8 cellular contexts compared by ENCODE assay signal in genomic region chr11:73177380-73178091, GRCh38. TPM values are rescaled to one million over a fixed set of nuclear protein-coding genes. Genes with fewer than 3 reads are reported as not detected.
DNase-seq lines count a peak whose midpoint lies in the region; ATAC-seq and TF ChIP-seq lines count a peak whose summit lies in the region.

No MANE protein-coding gene starts in this region.

- DNase-seq in G401 (ENCODE audit: low spot score), result peak; percentile 55
- no peak for DNase-seq in SK-N-SH
- DNase-seq in left cardiac atrium, result peak; percentile 86
- peak; percentile 68 for DNase-seq in sigmoid colon
- no peak for DNase-seq in NCI-H1694 (lab: John Stamatoyannopoulos, UW)
- no peak for DNase-seq in T-helper 9 cell
- DNase-seq in NCI-H2081 (lab: John Stamatoyannopoulos, UW), result no peak

- no peak for TF ChIP-seq EP300 in SK-N-SH (IDR thresholded peaks at IDR 0.05; ENCODE audit: borderline replicate concordance in 1 of 2, low read depth in 1 of 2, low read length in 1 of 2)
- no peak for TF ChIP-seq EP300 in sigmoid colon (IDR thresholded peaks at IDR 0.05)

- H3F3A ChIP-seq in SK-N-SH (replicated peaks; ENCODE audit: insufficient read depth), result no peaks in the 10 kb centered on the region

- no peak overlapping the region for H3K4me2 ChIP-seq in SK-N-SH

- H4K20me1 ChIP-seq in SK-N-SH (ENCODE audit: insufficient read depth), result no peaks in the 10 kb centered on the region

- POLR2A ChIA-PET in SK-N-SH (lab: Yijun Ruan, JAX), result interaction anchor here (0.6 to 1.1 kb wide), 4 partner anchors 16 to 346 kb away, joined by 3 to 8 read pairs (median 3); partner anchors contain the start of gene FCHSD2

- H3K4me1 ChIP-seq in SK-N-SH (ENCODE audit: control insufficient read depth in 1 of 2, insufficient read depth in 2 of 2, low read depth in 1 of 2, low read length in 1 of 2), result peaks cover 5 to 10% of the 10 kb centered on the region in 2 experiments; a peak in 2 of 4 replicates
- H3K4me1 ChIP-seq in sigmoid colon, result peaks cover 0 to 15% (median 13%) of the 10 kb centered on the region in 4 donors

- TF ChIP-seq RAD21 in SK-N-SH (IDR thresholded peaks at IDR 0.05; ENCODE audit: low read length), result no peak

- ATAC-seq in left cardiac atrium, result peak; percentile 58 to 68
- no peak for ATAC-seq in GM21381 (IDR thresholded peaks at IDR 0.05; ENCODE audit: unreplicated experiment)

- H3K9me2 ChIP-seq in SK-N-SH, result no peaks in the 10 kb centered on the region

- TF ChIP-seq POLR2A in sigmoid colon (IDR thresholded peaks at IDR 0.05), result no peak

- H3K79me2 ChIP-seq in SK-N-SH (ENCODE audit: insufficient read depth), result no peaks in the 10 kb centered on the region

- no peak overlapping the region; a peak in 1 of 4 replicates for H3K4me3 ChIP-seq in SK-N-SH (ENCODE audit: low read depth in 2 of 2, low read length in 1 of 2)
- no peak overlapping the region for H3K4me3 ChIP-seq in sigmoid colon

- H2AFZ ChIP-seq in SK-N-SH (ENCODE audit: low read depth), result peak overlapping the region; percentile 40; the same call in 1 of the 2 replicates

- H3K36me3 ChIP-seq in SK-N-SH (replicated peaks in 1 of 2; ENCODE audit: control insufficient read depth in 1 of 2, insufficient read depth in 2 of 2, low read length in 1 of 2) (no peaks in the 10 kb centered on the region), sigmoid colon (no peaks in the 10 kb centered on the region)

- 87% methylated on average over 5 of the region's 9 CpGs for WGBS in SK-N-SH (ENCODE audit: low lambda C conversion rate)
- 56 to 63% methylated on average over 9 of the region's 9 CpGs for WGBS in sigmoid colon, 2 donors

- H3K27me3 ChIP-seq in SK-N-SH (ENCODE audit: insufficient read depth) (no peaks in the 10 kb centered on the region; the same call in 1 of the 2 replicates), sigmoid colon (no peaks in the 10 kb centered on the region)

- H3K9me3 ChIP-seq in SK-N-SH, result no peaks in the 10 kb centered on the region
- no peaks in the 10 kb centered on the region for H3K9me3 ChIP-seq in sigmoid colon

- no peak for TF ChIP-seq CTCF in SK-N-SH (IDR thresholded peaks at IDR 0.05)
- no peak for TF ChIP-seq CTCF in sigmoid colon (IDR thresholded peaks at IDR 0.05)

- CTCF ChIA-PET in SK-N-SH (lab: Yijun Ruan, JAX), result interaction anchor here (0.6 to 7.9 kb wide), 52 partner anchors 10 to 706 kb away, joined by 3 to 271 read pairs (median 5); partner anchors contain the start of gene FCHSD2

- no peak overlapping the region; the same call in 1 of the 2 replicates for H3K9ac ChIP-seq in SK-N-SH

- no peak overlapping the region for H3K27ac ChIP-seq in SK-N-SH (ENCODE audit: low read depth in 2 of 2, low read length in 1 of 2)
- H3K27ac ChIP-seq in sigmoid colon, result peak overlapping the region; percentile 51 to 69 (median 61)

- in situ Hi-C loops in G401 (cut with HindIII; ENCODE audit: low sequenced_read_pairs), result no loop called here

- intact Hi-C loops in left cardiac atrium (cut with DNase I), result loop anchor here (1.0 to 10.0 kb wide), 4 partner anchors 250 to 453 kb away; no protein-coding TSS in a partner anchor
- intact Hi-C loops in sigmoid colon (cut with DNase I), result loop anchor here (1.0 to 5.0 kb wide), 4 partner anchors 35 to 453 kb away; partner anchors contain the start of gene FCHSD2

TF ChIP-seq in SK-N-SH, 30 proteins besides CTCF, POLR2A, EP300 and RAD21:
- TF ChIP-seq EZH2phosphoT487 (IDR thresholded peaks at IDR 0.05; ENCODE audit: borderline replicate concordance, low read depth) (no peak), NFIC (IDR thresholded peaks at IDR 0.05; ENCODE audit: borderline replicate concordance) (no peak), FOSL2 (IDR thresholded peaks at IDR 0.05; ENCODE audit: borderline replicate concordance, low read depth) (no peak), MXI1 (IDR thresholded peaks at IDR 0.05; ENCODE audit: low read depth, low read length) (no peak), TCF12 (IDR thresholded peaks at IDR 0.05) (no peak), TAF1 (IDR thresholded peaks at IDR 0.05; ENCODE audit: borderline replicate concordance, low read depth, low read length) (no peak), YY1 (IDR thresholded peaks at IDR 0.05; ENCODE audit: low read depth) (no peak), FOXJ3 (CRISPR knock-in tag; IDR thresholded peaks at IDR 0.05) (no peak), ZBTB33 (IDR thresholded peaks at IDR 0.05; ENCODE audit: borderline replicate concordance, low read depth) (no peak), NRF1 (IDR thresholded peaks at IDR 0.05; ENCODE audit: low read depth, low read length) (no peak), FOXM1 (IDR thresholded peaks at IDR 0.05; ENCODE audit: low read depth) (no peak), GATA2 (CRISPR knock-in tag; IDR thresholded peaks at IDR 0.05) (no peak), GABPA (IDR thresholded peaks at IDR 0.05; ENCODE audit: low read depth) (no peak), POLR2AphosphoS5 (IDR thresholded peaks at IDR 0.05; ENCODE audit: low read depth, low read length) (no peak), TEAD4 (IDR thresholded peaks at IDR 0.05; ENCODE audit: borderline replicate concordance, insufficient read depth) (no peak)
- TF ChIP-seq, protein P1, sequence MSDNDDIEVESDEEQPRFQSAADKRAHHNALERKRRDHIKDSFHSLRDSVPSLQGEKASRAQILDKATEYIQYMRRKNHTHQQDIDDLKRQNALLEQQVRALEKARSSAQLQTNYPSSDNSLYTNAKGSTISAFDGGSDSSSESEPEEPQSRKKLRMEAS (IDR thresholded peaks at IDR 0.05; ENCODE audit: low read depth), result no peak
- TF ChIP-seq, protein P2, sequence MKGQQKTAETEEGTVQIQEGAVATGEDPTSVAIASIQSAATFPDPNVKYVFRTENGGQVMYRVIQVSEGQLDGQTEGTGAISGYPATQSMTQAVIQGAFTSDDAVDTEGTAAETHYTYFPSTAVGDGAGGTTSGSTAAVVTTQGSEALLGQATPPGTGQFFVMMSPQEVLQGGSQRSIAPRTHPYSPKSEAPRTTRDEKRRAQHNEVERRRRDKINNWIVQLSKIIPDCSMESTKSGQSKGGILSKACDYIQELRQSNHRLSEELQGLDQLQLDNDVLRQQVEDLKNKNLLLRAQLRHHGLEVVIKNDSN (IDR thresholded peaks at IDR 0.05; ENCODE audit: borderline replicate concordance, low read depth), result no peak
- TF ChIP-seq, protein P3, sequence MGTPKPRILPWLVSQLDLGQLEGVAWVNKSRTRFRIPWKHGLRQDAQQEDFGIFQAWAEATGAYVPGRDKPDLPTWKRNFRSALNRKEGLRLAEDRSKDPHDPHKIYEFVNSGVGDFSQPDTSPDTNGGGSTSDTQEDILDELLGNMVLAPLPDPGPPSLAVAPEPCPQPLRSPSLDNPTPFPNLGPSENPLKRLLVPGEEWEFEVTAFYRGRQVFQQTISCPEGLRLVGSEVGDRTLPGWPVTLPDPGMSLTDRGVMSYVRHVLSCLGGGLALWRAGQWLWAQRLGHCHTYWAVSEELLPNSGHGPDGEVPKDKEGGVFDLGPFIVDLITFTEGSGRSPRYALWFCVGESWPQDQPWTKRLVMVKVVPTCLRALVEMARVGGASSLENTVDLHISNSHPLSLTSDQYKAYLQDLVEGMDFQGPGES (IDR thresholded peaks at IDR 0.05; ENCODE audit: low read depth, low read length), result no peak
TF ChIP-seq in SK-N-SH: peak in this region for 0.

RNA-seq across cellular contexts. Expression of gene FCHSD2, which starts 35.4 kb away (rescaled TPM):
- 4.1 and 11.0 TPM in 2 replicates for total RNA-seq in G401 (2014; rRNA removed; shearing (Covaris generic))
- polyA plus RNA-seq in SK-N-SH (2012; rRNA removed) (10.4 and 12.7 TPM in 2 replicates), sigmoid colon (10 to 100 TPM in 1 of 3 donors, 1 to 10 TPM in 2; 6.9 to 19.3 (median 7.2) TPM)
- 13.0 and 13.2 TPM in 2 replicates for polyA plus RNA-seq in SK-N-SH (2012; cell fraction: cytosol; rRNA removed)
- polyA plus RNA-seq in SK-N-SH (2012; cell fraction: nucleus; rRNA removed), result 11.8 and 20.3 TPM in 2 replicates
- total RNA-seq in left cardiac atrium (10 to 100 TPM; 36.0 to 48.0 TPM), sigmoid colon (10 to 100 TPM; 16.4 to 36.3 (median 19.4) TPM)

RNA-seq across cellular contexts. Expression of gene P2RY2, which starts 40.5 kb away (rescaled TPM):
- total RNA-seq in G401 (2014; rRNA removed; shearing (Covaris generic)), result not detected in 2 replicates
- 0.12 and 0.13 TPM in 2 replicates for polyA plus RNA-seq in SK-N-SH (2012; rRNA removed)
- polyA plus RNA-seq in SK-N-SH (2012; cell fraction: cytosol; rRNA removed), result 0.05 and 0.07 TPM in 2 replicates
- polyA plus RNA-seq in SK-N-SH (2012; cell fraction: nucleus; rRNA removed), result 0.02 and 0.14 TPM in 2 replicates
- 10 to 100 TPM; 12.0 to 16.5 TPM for total RNA-seq in left cardiac atrium
- under 1 TPM in 1 of 4 donors, not detected in 3; 0.16 TPM for total RNA-seq in sigmoid colon
- polyA plus RNA-seq in sigmoid colon, result 1 to 10 TPM; 3.0 to 6.2 (median 4.2) TPM

Comparison
In these comparisons a context has a peak if more than half of its experiments do, and no peak if none do; other contexts are left out.
1. DNase-seq: peak in G401 (single experiment), left cardiac atrium (single experiment) and sigmoid colon (single experiment); none in SK-N-SH (single experiment), NCI-H1694 (single experiment), T-helper 9 cell (single experiment) and NCI-H2081 (0 of 2).
2. H3K27ac ChIP-seq: peak in sigmoid colon (4 of 4); none in SK-N-SH (0 of 2).
3. RNA of gene P2RY2, which starts 40.5 kb away (total RNA-seq): 12.0 to 16.5 TPM in left cardiac atrium; 0.16 TPM in sigmoid colon and not detected in G401; every median in the first group is over 10 times any median in the second.